In the genomic region with DNA sequence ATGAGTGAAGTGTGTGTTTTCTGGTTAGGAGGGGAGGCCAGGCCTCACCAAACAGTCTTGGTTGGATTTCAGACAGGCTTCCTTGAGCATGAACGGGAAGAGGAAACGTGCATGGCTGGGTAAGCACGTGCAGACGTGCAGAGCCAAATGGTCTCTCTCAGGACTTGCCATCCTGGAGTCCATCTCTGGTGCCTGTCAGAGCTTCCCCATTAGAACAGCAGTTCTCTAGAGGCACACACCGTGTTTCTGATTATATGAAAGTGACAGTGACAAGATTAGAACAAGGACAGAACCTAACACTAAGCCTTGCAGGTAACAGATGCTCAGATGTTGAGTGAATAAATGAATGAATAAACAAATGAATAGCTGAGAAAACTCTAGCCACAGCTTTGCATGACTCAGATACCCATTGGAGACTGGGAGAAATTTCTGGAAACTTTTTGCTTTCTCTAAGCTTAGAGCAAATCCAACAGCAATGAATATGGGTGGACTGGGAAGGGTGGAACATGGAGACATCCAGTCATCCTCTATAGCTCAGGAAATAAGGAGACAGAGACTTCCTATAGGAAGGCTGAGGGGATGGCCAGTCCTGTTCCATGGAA, we compare ENCODE assay signal across 15 cellular contexts. TPM values are rescaled to one million over a fixed set of nuclear protein-coding genes. Genes with fewer than 3 reads are reported as not detected.
DNase-seq lines count a peak whose midpoint lies in the region; ATAC-seq, FAIRE-seq and TF ChIP-seq lines count a peak whose summit lies in the region.
"Had no signal": no experiment of that assay in that cellular context is flagged by ENCODE, and none has a peak within 500 bp of the region (broad histone marks: within the 10 kb centered on the region; RNA-seq: fewer than 3 reads in every experiment).

No MANE protein-coding gene starts in this region.

- DNase-seq in GM12891 (ENCODE audit: insufficient read length, low spot score) (no peak), coronary artery (ENCODE audit: low spot score) (no peak), retina (peak; percentile 6), NCI-H526 treated with DMSO at 0.1 percent for 48 hours (lab: John Stamatoyannopoulos, UW) (no peak), posterior vena cava (ENCODE audit: low spot score) (no peak), glutamatergic neuron (no peak)
- DNase-seq: BE2C; effector CD4-positive, alpha-beta T cell; NCI-H774; stimulated activated CD4-positive, alpha-beta T cell treated with anti-CD3 and anti-CD28 coated beads, Interleukin-4, amount 100 ng/mL, for 24 hours; transverse colon had no signal

- no peaks in the 10 kb centered on the region for H3K27me3 Mint-ChIP-seq in glutamatergic neuron (ENCODE audit: unreplicated experiment)
- H3K27me3 Mint-ChIP-seq: activated naive CD8-positive, alpha-beta T cell had no signal

- intact Hi-C loops in posterior vena cava (cut with DNase I), result no loop called here

- peak; percentile 38 for FAIRE-seq in GM12891 (lab: Jason Lieb, UNC)

- H3K27ac Mint-ChIP-seq in glutamatergic neuron (ENCODE audit: unreplicated experiment), result no peak overlapping the region
- H3K27ac Mint-ChIP-seq: activated naive CD8-positive, alpha-beta T cell had no signal

- H3K27ac ChIP-seq in coronary artery, result peak overlapping the region; percentile 79 to 88

- no peaks in the 10 kb centered on the region for H3K36me3 Mint-ChIP-seq in glutamatergic neuron (ENCODE audit: unreplicated experiment)

- ATAC-seq in HG02610 (IDR thresholded peaks at IDR 0.05; ENCODE audit: unreplicated experiment), result peak; percentile 39
- no peak for ATAC-seq in HG03439 (IDR thresholded peaks at IDR 0.05; ENCODE audit: unreplicated experiment)

- peaks cover 5% of the 10 kb centered on the region for H3K4me1 Mint-ChIP-seq in glutamatergic neuron (ENCODE audit: low read depth, unreplicated experiment)

- peaks cover 1% of the 10 kb centered on the region for H3K9me3 Mint-ChIP-seq in glutamatergic neuron (ENCODE audit: unreplicated experiment)

- no peak overlapping the region for H3K4me3 Mint-ChIP-seq in glutamatergic neuron (ENCODE audit: unreplicated experiment)
- H3K4me3 Mint-ChIP-seq: activated naive CD8-positive, alpha-beta T cell; neural crest cell had no signal

- no peak overlapping the region for H3K4me3 ChIP-seq in coronary artery
- H3K4me3 ChIP-seq: transverse colon had no signal

- no peak for TF ChIP-seq POLR2A in GM12891 (IDR thresholded peaks at IDR 0.05; ENCODE audit: low read depth, low read length)

- TF ChIP-seq CTCF in coronary artery (IDR thresholded peaks at IDR 0.05), result no peak
- TF ChIP-seq CTCF in glutamatergic neuron (IDR thresholded peaks at IDR 0.05; ENCODE audit: partially characterized antibody, unreplicated experiment), result no peak

TF ChIP-seq in GM12891, 5 proteins besides CTCF, POLR2A, EP300 and RAD21:
- TF ChIP-seq TAF1 (IDR thresholded peaks at IDR 0.05; ENCODE audit: low read depth, low read length) (no peak), SPI1 (IDR thresholded peaks at IDR 0.05; ENCODE audit: low read depth, low read length) (no peak), PAX5 (IDR thresholded peaks at IDR 0.05; ENCODE audit: insufficient read depth, low read length, severe bottlenecking) (no peak), POU2F2 (IDR thresholded peaks at IDR 0.05; ENCODE audit: low read depth, low read length) (no peak), POLR2AphosphoS5 (IDR thresholded peaks at IDR 0.05; ENCODE audit: low read depth, low read length) (no peak)

RNA-seq across cellular contexts. Expression of a gene that starts 11.8 kb away (rescaled TPM):
- polyA plus RNA-seq in GM12891 (2012; ENCODE audit: low read depth, missing spikeins), result 1.2 TPM
- total RNA-seq in posterior vena cava (1,000 to 10,000 TPM; 1,459 to 1,514 TPM), glutamatergic neuron (ENCODE audit: unreplicated experiment) (61.8 TPM)

Comparison
In these comparisons a context has a peak if more than half of its experiments do, and no peak if none do; other contexts are left out.
1. RNA of a gene that starts 11.8 kb away (total RNA-seq): 1,459 to 1,514 TPM in posterior vena cava; 61.8 TPM in glutamatergic neuron (single experiment); every median in the first group is over 10 times any median in the second.